ENCODE assay signal across 8 cellular contexts in the genomic region with DNA sequence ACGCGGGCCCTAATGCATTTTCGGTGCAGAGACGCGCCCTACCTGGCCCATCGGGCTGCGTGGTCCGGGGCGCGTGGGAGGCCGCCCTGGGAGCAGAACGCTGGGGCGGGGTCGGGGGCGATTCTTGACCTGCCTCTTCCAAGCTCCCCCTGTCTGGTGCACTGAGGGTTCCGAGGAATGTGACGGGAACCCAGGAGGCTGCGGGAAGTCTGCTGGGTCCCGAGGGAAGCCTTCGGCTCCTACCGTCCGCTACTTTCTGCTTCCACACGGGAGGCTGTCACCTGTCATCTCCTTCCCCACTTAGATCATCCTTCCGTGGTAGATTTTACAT. TPM values are rescaled to one million over a fixed set of nuclear protein-coding genes. Genes with fewer than 3 reads are reported as not detected.
A peak's percentile ranks its signal among the peaks of the same experiment; 100 is the strongest.
DNase-seq lines count a peak whose midpoint lies in the region; ATAC-seq and TF ChIP-seq lines count a peak whose summit lies in the region.

No MANE protein-coding gene starts in this region.

- no peak overlapping the region for H3K27ac Mint-ChIP-seq in neural progenitor cell

- H3K27me3 ChIP-seq in neural progenitor cell = peaks cover 31% of the 10 kb centered on the region

- intact Hi-C loops in OCI-LY7 (cut with micrococcal nuclease; ENCODE audit: unreplicated experiment) = loop anchor here (1.0 to 5.0 kb wide), 5 partner anchors 60 to 976 kb away; partner anchors contain the start of genes KPNA3 and TRIM13

- no peak for TF ChIP-seq CTCF in OCI-LY7 (conservative IDR thresholded peaks at IDR 0.05; ENCODE audit: low read length)
- TF ChIP-seq CTCF in epithelial cell of esophagus (IDR thresholded peaks at IDR 0.05; ENCODE audit: insufficient read depth, low read depth, low read length, missing control alignments) = no peak
- TF ChIP-seq CTCF in neural progenitor cell (IDR thresholded peaks at IDR 0.05) = no peak

- H3K27ac ChIP-seq in OCI-LY7 (ENCODE audit: low read depth, low read length, poor library complexity, severe bottlenecking) = peak overlapping the region; percentile 34
- H3K27ac ChIP-seq in neural progenitor cell = no peak overlapping the region

- H3F3A ChIP-seq in neural progenitor cell (ENCODE audit: low read depth) = no peaks in the 10 kb centered on the region

- CTCF ChIA-PET in OCI-LY7 (lab: Charles Lee; ENCODE audit: unreplicated experiment) = interaction anchor here (1.1 kb wide), 1 partner anchor 544 kb away, joined by 4 read pairs; no protein-coding TSS in a partner anchor

- H3K4me2 ChIP-seq in OCI-LY7 (ENCODE audit: low read length) (peak overlapping the region; percentile 97), neural progenitor cell (peak overlapping the region; percentile 87)

- H3K4me1 ChIP-seq in OCI-LY7 (ENCODE audit: insufficient read depth, low read length, poor library complexity, severe bottlenecking) = peaks cover 29% of the 10 kb centered on the region
- peaks cover 6% of the 10 kb centered on the region for H3K4me1 ChIP-seq in neural progenitor cell

- H3K27me3 Mint-ChIP-seq in neural progenitor cell (ENCODE audit: insufficient read depth, low read depth) = no peaks in the 10 kb centered on the region

- no peaks in the 10 kb centered on the region for H3K9me2 ChIP-seq in OCI-LY7 (ENCODE audit: insufficient read depth, low read length)

- no peak overlapping the region for H3K9ac ChIP-seq in neural progenitor cell

- POLR2A ChIA-PET in OCI-LY7 (lab: Charles Lee) = interaction anchor here (0.9 to 2.3 kb wide), 2 partner anchors 15 to 585 kb away, joined by 5 to 8 read pairs; no protein-coding TSS in a partner anchor

- DNase-seq in activated CD4-positive, alpha-beta T cell treated with anti-CD3 and anti-CD28 coated beads for 48 hours = peak; percentile 2
- no peak for DNase-seq in activated CD4-positive, alpha-beta T cell treated with anti-CD3 and anti-CD28 coated beads for 4 hours
- no peak for DNase-seq in OCI-LY7 (ENCODE audit: low spot score)
- peak; percentile 9 for DNase-seq in epithelial cell of esophagus (ENCODE audit: low read depth)
- peak; percentile 54 for DNase-seq in neural progenitor cell (ENCODE audit: low spot score)
- no peak for DNase-seq in T-helper 9 cell

- H4K20me1 ChIP-seq in OCI-LY7 (ENCODE audit: insufficient read depth, low read length) (no peaks in the 10 kb centered on the region), neural progenitor cell (ENCODE audit: low read depth) (no peaks in the 10 kb centered on the region)

- no peaks in the 10 kb centered on the region for H3K9me3 Mint-ChIP-seq in neural progenitor cell

- no peaks in the 10 kb centered on the region for H3K36me3 Mint-ChIP-seq in neural progenitor cell

- H3K36me3 ChIP-seq in OCI-LY7 (ENCODE audit: insufficient read depth, low read length) (no peaks in the 10 kb centered on the region), neural progenitor cell (no peaks in the 10 kb centered on the region)

- H2AFZ ChIP-seq in OCI-LY7 (ENCODE audit: low read length) (peak overlapping the region; percentile 63; the same call in 1 of the 2 replicates), neural progenitor cell (replicated peaks) (peak overlapping the region; percentile 92)

- H3K79me2 ChIP-seq in OCI-LY7 (ENCODE audit: insufficient read depth, low read depth, low read length) = peaks cover 5% of the 10 kb centered on the region; the same call in 1 of the 2 replicates
- H3K79me2 ChIP-seq in neural progenitor cell (ENCODE audit: low read depth) = no peaks in the 10 kb centered on the region

- H3K9me3 ChIP-seq in OCI-LY7 (ENCODE audit: low read length) (no peaks in the 10 kb centered on the region), neural progenitor cell (ENCODE audit: low read depth) (no peaks in the 10 kb centered on the region)

- H3K4me3 Mint-ChIP-seq in neural progenitor cell = peak overlapping the region; percentile 96

- H3K4me3 ChIP-seq in OCI-LY7 (ENCODE audit: low read depth, low read length, poor library complexity, severe bottlenecking) = peak overlapping the region; percentile 81
- H3K4me3 ChIP-seq in epithelial cell of esophagus (ENCODE audit: low read length) = peak overlapping the region; percentile 88
- peak overlapping the region; percentile 66 for H3K4me3 ChIP-seq in neural progenitor cell

- peaks cover 10% of the 10 kb centered on the region for H3K4me1 Mint-ChIP-seq in neural progenitor cell

- no TSS peak for BruUV-seq in OCI-LY7 (replicated peaks; lab: Mats Ljungman, UMichigan)

- no peak for ATAC-seq in HG02870 (IDR thresholded peaks at IDR 0.05; ENCODE audit: unreplicated experiment)
- no peak for ATAC-seq in GM21737 (IDR thresholded peaks at IDR 0.05; ENCODE audit: unreplicated experiment)

RNA-seq across cellular contexts. Expression of gene SPRYD7, which starts 0.8 kb away (rescaled TPM):
- 5.0 and 6.8 TPM in 2 replicates for total RNA-seq in OCI-LY7 (2014; rRNA removed; shearing (Covaris generic))
- 10.6 and 13.2 TPM in 2 replicates for total RNA-seq in OCI-LY7 (2022)
- total RNA-seq in neural progenitor cell (ENCODE audit: low replicate concordance) = 4.0 and 5.6 TPM in 2 replicates

RNA-seq across cellular contexts. Expression of gene TRIM13, which starts 59.9 kb away (rescaled TPM):
- 9.5 and 12.5 TPM in 2 replicates for total RNA-seq in OCI-LY7 (2014; rRNA removed; shearing (Covaris generic))
- total RNA-seq in OCI-LY7 (2022) = 13.8 and 14.3 TPM in 2 replicates
- 53.2 and 58.3 TPM in 2 replicates for total RNA-seq in neural progenitor cell (ENCODE audit: low replicate concordance)

Comparison
In these comparisons a context has a peak if more than half of its experiments do, and no peak if none do; other contexts are left out.
1. DNase-seq: peak in activated CD4-positive, alpha-beta T cell treated with anti-CD3 and anti-CD28 coated beads for 48 hours (single experiment), epithelial cell of esophagus (single experiment) and neural progenitor cell (single experiment); none in activated CD4-positive, alpha-beta T cell treated with anti-CD3 and anti-CD28 coated beads for 4 hours (0 of 2), OCI-LY7 (single experiment) and T-helper 9 cell (single experiment).
2. Peak in every context shown above with its lines, with median percentiles within 50 percentile points of each other: H3K4me3 ChIP-seq.